Comparison of ENCODE assay signal across 21 cellular contexts in the genomic region with DNA sequence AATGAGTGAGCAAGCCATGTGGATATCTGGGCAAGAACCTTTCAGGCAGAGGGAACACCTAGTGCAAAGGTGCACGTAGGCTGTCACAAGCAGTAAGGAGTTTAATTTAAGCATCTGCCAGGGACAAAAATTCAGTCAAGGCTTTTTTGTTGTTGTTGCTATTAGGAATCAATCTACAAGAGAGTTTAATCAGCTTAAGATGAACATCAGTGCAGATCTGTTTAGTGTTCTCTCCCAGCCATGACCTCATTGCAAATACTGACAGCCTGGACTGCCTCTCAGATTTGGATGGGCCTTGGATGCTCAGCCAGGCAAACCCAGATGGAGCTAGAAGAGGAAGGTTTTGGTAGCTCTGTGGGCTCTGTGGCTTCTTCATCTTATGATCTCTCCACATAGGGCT. TPM values are rescaled to one million over a fixed set of nuclear protein-coding genes. Genes with fewer than 3 reads are reported as not detected.
A peak's percentile ranks its signal among the peaks of the same experiment; 100 is the strongest.
DNase-seq lines count a peak whose midpoint lies in the region; ATAC-seq and TF ChIP-seq lines count a peak whose summit lies in the region.
"Had no signal": no experiment of that assay in that cellular context is flagged by ENCODE, and none has a peak within 500 bp of the region (broad histone marks: within the 10 kb centered on the region; RNA-seq: fewer than 3 reads in every experiment).

No MANE protein-coding gene starts in this region.

- peak; percentile 5 to 74 for DNase-seq in NCI-H524 (lab: John Stamatoyannopoulos, UW)
- no peak for DNase-seq in NCI-H524 treated with DMSO at 0.1 percent for 48 hours (lab: John Stamatoyannopoulos, UW)
- DNase-seq in G401 (ENCODE audit: low spot score), result peak; percentile 39
- peak; percentile 94 for DNase-seq in SK-N-DZ (ENCODE audit: low spot score)
- peak; percentile 32 for DNase-seq in left kidney (ENCODE audit: low read depth, low spot score)
- DNase-seq in mesothelial cell of epicardium (ENCODE audit: low spot score in 2 of 2, unreplicated experiment in 2 of 2), result no peak
- DNase-seq in hippocampal formation (lab: John Stamatoyannopoulos, UW), result no peak
- DNase-seq: ACHN, H9, HFFc6, KBM-7, MM.1S, NCI-H1048, NCI-H1417 treated with DMSO at 0.1 percent for 48 hours, NCI-H187, NCI-H2107, NCI-H446 treated with DMSO at 0.1 percent for 48 hours, SHP77, T-cell had no signal

- ATAC-seq in GM21619 (IDR thresholded peaks at IDR 0.05; ENCODE audit: unreplicated experiment), result no peak
- ATAC-seq: HepG2, T-cell had no signal

- H3K4me3 Mint-ChIP-seq in mesothelial cell of epicardium, result no peak overlapping the region
- H3K4me3 Mint-ChIP-seq: H9, HFFc6, T-cell had no signal

- no peak overlapping the region for H3K27ac Mint-ChIP-seq in mesothelial cell of epicardium
- H3K27ac Mint-ChIP-seq: H9, HFFc6 had no signal

- TF ChIP-seq CTCF in mesothelial cell of epicardium (IDR thresholded peaks at IDR 0.05; ENCODE audit: unreplicated experiment), result no peak

- in situ Hi-C loops in G401 (cut with HindIII; ENCODE audit: low sequenced_read_pairs), result no loop called here

- H3K27me3 Mint-ChIP-seq in mesothelial cell of epicardium (ENCODE audit: low read depth), result no peaks in the 10 kb centered on the region
- H3K27me3 Mint-ChIP-seq: T-cell had no signal

- no peaks in the 10 kb centered on the region for H3K36me3 Mint-ChIP-seq in mesothelial cell of epicardium
- H3K36me3 Mint-ChIP-seq: T-cell had no signal

- peaks cover 6% of the 10 kb centered on the region for H3K4me1 Mint-ChIP-seq in mesothelial cell of epicardium

- H3K9me3 Mint-ChIP-seq in mesothelial cell of epicardium, result no peaks in the 10 kb centered on the region
- H3K9me3 Mint-ChIP-seq: H9, HFFc6, T-cell had no signal

RNA-seq across cellular contexts. Expression of a gene that starts 3.3 kb away (rescaled TPM):
- total RNA-seq in G401 (2014; rRNA removed; shearing (Covaris generic)), result 31.1 and 35.3 TPM in 2 replicates
- polyA plus RNA-seq in SK-N-DZ (2014; cell fraction: cytosol; rRNA removed), result 40.2 and 50.3 TPM in 2 replicates
- polyA plus RNA-seq in SK-N-DZ (2014; cell fraction: nucleus; rRNA removed), result 70.6 and 72.1 TPM in 2 replicates
- total RNA-seq in mesothelial cell of epicardium, result 30.2 to 30.7 TPM (median 30.4 TPM) in 3 replicates

Comparison
In these comparisons a context has a peak if more than half of its experiments do, and no peak if none do; other contexts are left out.
1. DNase-seq: peak in NCI-H524 (2 of 2), G401 (single experiment), SK-N-DZ (single experiment) and left kidney (single experiment); none in NCI-H524 treated with DMSO at 0.1 percent for 48 hours (single experiment), mesothelial cell of epicardium (0 of 2) and hippocampal formation (0 of 2).